8 cellular contexts compared by ENCODE assay signal in genomic region chr3:32176989-32177701, GRCh38.
DNase-seq lines count a peak whose midpoint lies in the region; ATAC-seq and TF ChIP-seq lines count a peak whose summit lies in the region.

No MANE protein-coding gene starts in this region.

- peaks cover 15% of the 10 kb centered on the region for H3K4me1 Mint-ChIP-seq in activated T-helper 2 cell treated with anti-CD3 and anti-CD28 coated beads, Interferon-gamma antibody, Interleukin-2, Interleukin-4, amounts not matched to agents 10 μg/mL and 5 μg/mL and 100 μg/mL, durations not matched to agents 14 hours and 24 hours and 36 hours (ENCODE audit: low read depth)

- H3K4me3 ChIP-seq in GM12875 (ENCODE audit: low read depth, low read length) (no peak overlapping the region), skeletal muscle satellite cell (ENCODE audit: low read length) (no peak overlapping the region)

- no peaks in the 10 kb centered on the region for H3K36me3 ChIP-seq in skeletal muscle satellite cell (ENCODE audit: insufficient read depth, low read length)

- POLR2A ChIA-PET in RWPE1 (lab: Yijun Ruan, JAX; ENCODE audit: low non-redundant PET): no interaction called here

- intact Hi-C loops in activated T-helper 2 cell treated with anti-CD3 and anti-CD28 coated beads, Interferon-gamma antibody, Interleukin-2, Interleukin-4, amounts not matched to agents 10 μg/mL and 5 μg/mL and 100 μg/mL, durations not matched to agents 14 hours and 24 hours and 36 hours (cut with micrococcal nuclease): loop anchor here (1.0 to 10.0 kb wide), 4 partner anchors 120 to 488 kb away; no protein-coding TSS in a partner anchor

- peak; percentile 43 for DNase-seq in HK-2 (ENCODE audit: unreplicated experiment)
- peak; percentile 29 for DNase-seq in RWPE1 (ENCODE audit: low spot score)
- DNase-seq in activated T-helper 2 cell treated with anti-CD3 and anti-CD28 coated beads, Interferon-gamma antibody, Interleukin-2, Interleukin-4, amounts not matched to agents 10 μg/mL and 5 μg/mL and 100 μg/mL, durations not matched to agents 14 hours and 24 hours and 36 hours (ENCODE audit: low spot score): peak; percentile 49
- peak; percentile 68 for DNase-seq in glomerular endothelial cell (ENCODE audit: extremely low read depth, low read depth, low spot score)

- CTCF ChIA-PET in RWPE1 (lab: Yijun Ruan, JAX): interaction anchor here (0.8 to 1.5 kb wide), 5 partner anchors 158 to 316 kb away, joined by 3 to 4 read pairs (median 3); no protein-coding TSS in a partner anchor

- TF ChIP-seq CTCF in 22Rv1 (IDR thresholded peaks at IDR 0.05) (peak; percentile 73), GM12875 (IDR thresholded peaks at IDR 0.05; ENCODE audit: borderline replicate concordance, insufficient read depth, low read depth, low read length) (peak; percentile 59), RWPE1 (conservative IDR thresholded peaks at IDR 0.05; ENCODE audit: low read depth) (peak; percentile 72)

- peak overlapping the region; percentile 1 for H3K4me3 Mint-ChIP-seq in activated T-helper 2 cell treated with anti-CD3 and anti-CD28 coated beads, Interferon-gamma antibody, Interleukin-2, Interleukin-4, amounts not matched to agents 10 μg/mL and 5 μg/mL and 100 μg/mL, durations not matched to agents 14 hours and 24 hours and 36 hours (ENCODE audit: low read depth)

- peaks cover 5% of the 10 kb centered on the region for H3K36me3 Mint-ChIP-seq in activated T-helper 2 cell treated with anti-CD3 and anti-CD28 coated beads, Interferon-gamma antibody, Interleukin-2, Interleukin-4, amounts not matched to agents 10 μg/mL and 5 μg/mL and 100 μg/mL, durations not matched to agents 14 hours and 24 hours and 36 hours (ENCODE audit: low read depth)

- H3K4me1 ChIP-seq in skeletal muscle satellite cell (ENCODE audit: control insufficient read depth, insufficient read depth, low read length): peaks cover 5% of the 10 kb centered on the region

- no peaks in the 10 kb centered on the region for H3K27me3 ChIP-seq in skeletal muscle satellite cell (ENCODE audit: control insufficient read depth, insufficient read depth, low read length)

- peak overlapping the region; percentile 51 for H3K4me2 ChIP-seq in skeletal muscle satellite cell (ENCODE audit: low read length)

- H3K27ac ChIP-seq in 22Rv1: no peak overlapping the region
- no peak overlapping the region for H3K27ac ChIP-seq in RWPE1

- no peak for ATAC-seq in GM19463 (IDR thresholded peaks at IDR 0.05; ENCODE audit: unreplicated experiment)

- H3K9me3 Mint-ChIP-seq in activated T-helper 2 cell treated with anti-CD3 and anti-CD28 coated beads, Interferon-gamma antibody, Interleukin-2, Interleukin-4, amounts not matched to agents 10 μg/mL and 5 μg/mL and 100 μg/mL, durations not matched to agents 14 hours and 24 hours and 36 hours: peaks cover 3% of the 10 kb centered on the region

- no peaks in the 10 kb centered on the region for H3K9me3 ChIP-seq in skeletal muscle satellite cell (replicated peaks; ENCODE audit: low read length)

- no peak overlapping the region for H3K27ac Mint-ChIP-seq in activated T-helper 2 cell treated with anti-CD3 and anti-CD28 coated beads, Interferon-gamma antibody, Interleukin-2, Interleukin-4, amounts not matched to agents 10 μg/mL and 5 μg/mL and 100 μg/mL, durations not matched to agents 14 hours and 24 hours and 36 hours

- no peak overlapping the region for H3K9ac ChIP-seq in skeletal muscle satellite cell (ENCODE audit: low read depth, low read length)

- peaks cover 11% of the 10 kb centered on the region for H3K27me3 Mint-ChIP-seq in activated T-helper 2 cell treated with anti-CD3 and anti-CD28 coated beads, Interferon-gamma antibody, Interleukin-2, Interleukin-4, amounts not matched to agents 10 μg/mL and 5 μg/mL and 100 μg/mL, durations not matched to agents 14 hours and 24 hours and 36 hours (ENCODE audit: low read depth)
